In genomic region chr6:45922728-45923351, GRCh38 we compare ENCODE assay signal across 8 cellular contexts.
DNase-seq lines count a peak whose midpoint lies in the region; ATAC-seq and TF ChIP-seq lines count a peak whose summit lies in the region.

No MANE protein-coding gene starts in this region.

- no peak for ATAC-seq in activated T-cell treated with anti-CD3 and anti-CD28 coated beads, Interleukin-2, amount 50 U/mL, for 72 hours (replicated peaks in 1 of 2)
- ATAC-seq in GM19397 (IDR thresholded peaks at IDR 0.05; ENCODE audit: unreplicated experiment) = no peak

- no peak overlapping the region for H3K27ac ChIP-seq in substantia nigra (ENCODE audit: low read depth, low read length, poor library complexity, severe bottlenecking)

- no peak overlapping the region for H3K4me3 ChIP-seq in fibroblast of the aortic adventitia (ENCODE audit: low read depth, low read length)

- BruUV-seq in Calu3 (replicated peaks; lab: Mats Ljungman, UMichigan) = no TSS peak

- intact Hi-C loops in Calu3 (cut with micrococcal nuclease; ENCODE audit: unreplicated experiment) = loop anchor here (2.0 to 10.0 kb wide), 3 partner anchors 548 to 1448 kb away; partner anchors contain the start of gene SUPT3H

- DNase-seq in Calu3 (peak; percentile 52), HCEC 1CT (peak; percentile 82), NOMO-1 treated with dmso at 0.1 percent for 144 hours (lab: John Stamatoyannopoulos, UW; ENCODE audit: unreplicated experiment) (peak; percentile 43), fibroblast of the aortic adventitia (ENCODE audit: low read depth) (peak; percentile 81), non-pigmented ciliary epithelial cell (ENCODE audit: low read depth) (peak; percentile 50), substantia nigra (lab: John Stamatoyannopoulos, UW) (peak in 43 of 49 donors; percentile 3 to 77 (median 47))
- DNase-seq in activated T-cell treated with anti-CD3 and anti-CD28 coated beads, Interleukin-2, amount 50 U/mL, for 72 hours = peak; percentile 72 to 79

- no peaks in the 10 kb centered on the region for H3K27me3 Mint-ChIP-seq in Calu3 (ENCODE audit: unreplicated experiment)
- H3K27me3 Mint-ChIP-seq in activated T-cell treated with anti-CD3 and anti-CD28 coated beads, Interleukin-2, amount 50 U/mL, for 72 hours (ENCODE audit: low read depth) = no peaks in the 10 kb centered on the region

- no peaks in the 10 kb centered on the region for H3K36me3 Mint-ChIP-seq in Calu3 (ENCODE audit: insufficient read depth, unreplicated experiment)
- peaks cover 0 to 2% of the 10 kb centered on the region in 2 donors for H3K36me3 Mint-ChIP-seq in activated T-cell treated with anti-CD3 and anti-CD28 coated beads, Interleukin-2, amount 50 U/mL, for 72 hours (ENCODE audit: insufficient read depth in 2 of 2)

- CTCF ChIA-PET in Calu3 (lab: Charles Lee) = interaction anchor here (0.6 to 1.3 kb wide), 12 partner anchors 9 to 1447 kb away, joined by 3 to 17 read pairs (median 4); partner anchors contain the start of gene SUPT3H

- H3K4me1 Mint-ChIP-seq in Calu3 (ENCODE audit: low read depth, unreplicated experiment) = peaks cover 8% of the 10 kb centered on the region
- H3K4me1 Mint-ChIP-seq in activated T-cell treated with anti-CD3 and anti-CD28 coated beads, Interleukin-2, amount 50 U/mL, for 72 hours (ENCODE audit: low read depth) = peaks cover 82% of the 10 kb centered on the region

- H3K9me3 Mint-ChIP-seq in Calu3 (ENCODE audit: low read depth, unreplicated experiment) = no peaks in the 10 kb centered on the region
- no peaks in the 10 kb centered on the region for H3K9me3 Mint-ChIP-seq in activated T-cell treated with anti-CD3 and anti-CD28 coated beads, Interleukin-2, amount 50 U/mL, for 72 hours

- H3K4me3 Mint-ChIP-seq in Calu3 (ENCODE audit: low read depth, unreplicated experiment) = no peak overlapping the region
- peak overlapping the region; percentile 69 to 74 for H3K4me3 Mint-ChIP-seq in activated T-cell treated with anti-CD3 and anti-CD28 coated beads, Interleukin-2, amount 50 U/mL, for 72 hours

- peak; percentile 63 for TF ChIP-seq CTCF in Calu3 (IDR thresholded peaks at IDR 0.05; ENCODE audit: unreplicated experiment)
- peak; percentile 90 for TF ChIP-seq CTCF in fibroblast of the aortic adventitia (IDR thresholded peaks at IDR 0.05; ENCODE audit: insufficient read depth, low read length)

- no peak overlapping the region for H3K27ac Mint-ChIP-seq in Calu3 (ENCODE audit: unreplicated experiment)
- peak overlapping the region; percentile 84 for H3K27ac Mint-ChIP-seq in activated T-cell treated with anti-CD3 and anti-CD28 coated beads, Interleukin-2, amount 50 U/mL, for 72 hours
